In the genomic region with DNA sequence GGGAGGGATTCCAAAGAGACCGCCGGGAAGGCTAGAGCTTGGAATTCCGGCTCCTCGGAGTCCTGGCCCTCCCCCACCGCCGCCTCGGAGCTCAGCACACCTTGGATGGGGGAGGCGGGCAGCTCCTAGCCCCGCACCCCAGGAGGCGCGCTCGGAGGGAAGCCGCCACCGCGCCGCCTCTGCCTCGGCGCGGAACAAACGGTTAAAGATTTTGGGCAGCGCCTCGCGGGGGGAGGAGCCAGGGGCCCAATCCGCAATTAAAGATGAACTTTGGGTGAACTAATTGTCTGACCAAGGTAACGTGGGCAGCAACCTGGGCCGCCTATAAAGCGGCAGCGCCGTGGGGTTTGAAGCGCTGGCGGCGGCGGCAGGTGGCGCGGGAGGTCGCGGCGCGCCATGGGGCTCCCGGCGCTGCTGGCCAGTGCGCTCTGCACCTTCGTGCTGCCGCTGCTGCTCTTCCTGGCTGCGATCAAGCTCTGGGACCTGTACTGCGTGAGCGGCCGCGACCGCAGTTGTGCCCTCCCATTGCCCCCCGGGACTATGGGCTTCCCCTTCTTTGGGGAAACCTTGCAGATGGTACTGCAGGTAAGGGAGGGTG, we compare ENCODE assay signal across 1 cellular context.
TF ChIP-seq lines count a peak whose summit lies in the region.

Gene CYP26A1, plus strand, starts transcription at position 355 of the 598 bp plus-strand sequence. Its CDS starts 42 bp downstream, at position 397.

TF ChIP-seq in HepG2, 621 proteins besides CTCF, POLR2A, EP300 and RAD21 (continues in another document):
- TF ChIP-seq ZFP90 (CRISPR knock-in tag; IDR thresholded peaks at IDR 0.05; ENCODE audit: borderline replicate concordance) (no peak), ZFP91 (CRISPR knock-in tag; IDR thresholded peaks at IDR 0.05; ENCODE audit: borderline replicate concordance) (peak; percentile 11; the same call in 1 of the 2 replicates), ZNF564 (CRISPR knock-in tag; IDR thresholded peaks at IDR 0.05) (0 out of 2 replicates have a peak, but pooled peaks have one; percentile 30), ZKSCAN5 (CRISPR knock-in tag; IDR thresholded peaks at IDR 0.05) (no peak), PHF5A (CRISPR knock-in tag; IDR thresholded peaks at IDR 0.05; ENCODE audit: low read depth, unreplicated experiment) (no peak), ZFP62 (CRISPR knock-in tag; IDR thresholded peaks at IDR 0.05) (no peak), ZNF761 (CRISPR knock-in tag; conservative IDR thresholded peaks at IDR 0.05) (0 out of 2 replicates have a peak, but pooled peaks have one; percentile 23), WIZ (CRISPR knock-in tag; IDR thresholded peaks at IDR 0.05) (no peak), LCORL (IDR thresholded peaks at IDR 0.05) (no peak), LCORL (CRISPR knock-in tag; IDR thresholded peaks at IDR 0.05) (no peak), SNAPC4 (CRISPR knock-in tag; IDR thresholded peaks at IDR 0.05) (no peak), EHMT2 (IDR thresholded peaks at IDR 0.05; ENCODE audit: borderline replicate concordance, low read depth, low read length) (no peak), ZNF563 (CRISPR knock-in tag; IDR thresholded peaks at IDR 0.05) (no peak), ZNF274 (CRISPR knock-in tag; IDR thresholded peaks at IDR 0.05) (no peak), SMARCE1 (IDR thresholded peaks at IDR 0.05; ENCODE audit: borderline replicate concordance) (no peak), PLRG1 (conservative IDR thresholded peaks at IDR 0.05) (no peak), ZBTB8A (CRISPR knock-in tag; IDR thresholded peaks at IDR 0.05; ENCODE audit: borderline replicate concordance, low read depth) (no peak), ZNF530 (CRISPR knock-in tag; IDR thresholded peaks at IDR 0.05; ENCODE audit: low read depth) (no peak), ZNF501 (CRISPR knock-in tag; IDR thresholded peaks at IDR 0.05) (no peak), CHD4 (IDR thresholded peaks at IDR 0.05; ENCODE audit: borderline replicate concordance, low read length) (no peak), UBTF (CRISPR knock-in tag; IDR thresholded peaks at IDR 0.05) (peak; percentile 24; the same call in 1 of the 2 replicates)
- TF ChIP-seq, protein P1, sequence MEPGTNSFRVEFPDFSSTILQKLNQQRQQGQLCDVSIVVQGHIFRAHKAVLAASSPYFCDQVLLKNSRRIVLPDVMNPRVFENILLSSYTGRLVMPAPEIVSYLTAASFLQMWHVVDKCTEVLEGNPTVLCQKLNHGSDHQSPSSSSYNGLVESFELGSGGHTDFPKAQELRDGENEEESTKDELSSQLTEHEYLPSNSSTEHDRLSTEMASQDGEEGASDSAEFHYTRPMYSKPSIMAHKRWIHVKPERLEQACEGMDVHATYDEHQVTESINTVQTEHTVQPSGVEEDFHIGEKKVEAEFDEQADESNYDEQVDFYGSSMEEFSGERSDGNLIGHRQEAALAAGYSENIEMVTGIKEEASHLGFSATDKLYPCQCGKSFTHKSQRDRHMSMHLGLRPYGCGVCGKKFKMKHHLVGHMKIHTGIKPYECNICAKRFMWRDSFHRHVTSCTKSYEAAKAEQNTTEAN (CRISPR knock-in tag; conservative IDR thresholded peaks at IDR 0.05): no peak
- TF ChIP-seq, protein P2, sequence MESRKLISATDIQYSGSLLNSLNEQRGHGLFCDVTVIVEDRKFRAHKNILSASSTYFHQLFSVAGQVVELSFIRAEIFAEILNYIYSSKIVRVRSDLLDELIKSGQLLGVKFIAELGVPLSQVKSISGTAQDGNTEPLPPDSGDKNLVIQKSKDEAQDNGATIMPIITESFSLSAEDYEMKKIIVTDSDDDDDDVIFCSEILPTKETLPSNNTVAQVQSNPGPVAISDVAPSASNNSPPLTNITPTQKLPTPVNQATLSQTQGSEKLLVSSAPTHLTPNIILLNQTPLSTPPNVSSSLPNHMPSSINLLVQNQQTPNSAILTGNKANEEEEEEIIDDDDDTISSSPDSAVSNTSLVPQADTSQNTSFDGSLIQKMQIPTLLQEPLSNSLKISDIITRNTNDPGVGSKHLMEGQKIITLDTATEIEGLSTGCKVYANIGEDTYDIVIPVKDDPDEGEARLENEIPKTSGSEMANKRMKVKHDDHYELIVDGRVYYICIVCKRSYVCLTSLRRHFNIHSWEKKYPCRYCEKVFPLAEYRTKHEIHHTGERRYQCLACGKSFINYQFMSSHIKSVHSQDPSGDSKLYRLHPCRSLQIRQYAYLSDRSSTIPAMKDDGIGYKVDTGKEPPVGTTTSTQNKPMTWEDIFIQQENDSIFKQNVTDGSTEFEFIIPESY (CRISPR knock-in tag; IDR thresholded peaks at IDR 0.05): no peak
- TF ChIP-seq, protein P3, sequence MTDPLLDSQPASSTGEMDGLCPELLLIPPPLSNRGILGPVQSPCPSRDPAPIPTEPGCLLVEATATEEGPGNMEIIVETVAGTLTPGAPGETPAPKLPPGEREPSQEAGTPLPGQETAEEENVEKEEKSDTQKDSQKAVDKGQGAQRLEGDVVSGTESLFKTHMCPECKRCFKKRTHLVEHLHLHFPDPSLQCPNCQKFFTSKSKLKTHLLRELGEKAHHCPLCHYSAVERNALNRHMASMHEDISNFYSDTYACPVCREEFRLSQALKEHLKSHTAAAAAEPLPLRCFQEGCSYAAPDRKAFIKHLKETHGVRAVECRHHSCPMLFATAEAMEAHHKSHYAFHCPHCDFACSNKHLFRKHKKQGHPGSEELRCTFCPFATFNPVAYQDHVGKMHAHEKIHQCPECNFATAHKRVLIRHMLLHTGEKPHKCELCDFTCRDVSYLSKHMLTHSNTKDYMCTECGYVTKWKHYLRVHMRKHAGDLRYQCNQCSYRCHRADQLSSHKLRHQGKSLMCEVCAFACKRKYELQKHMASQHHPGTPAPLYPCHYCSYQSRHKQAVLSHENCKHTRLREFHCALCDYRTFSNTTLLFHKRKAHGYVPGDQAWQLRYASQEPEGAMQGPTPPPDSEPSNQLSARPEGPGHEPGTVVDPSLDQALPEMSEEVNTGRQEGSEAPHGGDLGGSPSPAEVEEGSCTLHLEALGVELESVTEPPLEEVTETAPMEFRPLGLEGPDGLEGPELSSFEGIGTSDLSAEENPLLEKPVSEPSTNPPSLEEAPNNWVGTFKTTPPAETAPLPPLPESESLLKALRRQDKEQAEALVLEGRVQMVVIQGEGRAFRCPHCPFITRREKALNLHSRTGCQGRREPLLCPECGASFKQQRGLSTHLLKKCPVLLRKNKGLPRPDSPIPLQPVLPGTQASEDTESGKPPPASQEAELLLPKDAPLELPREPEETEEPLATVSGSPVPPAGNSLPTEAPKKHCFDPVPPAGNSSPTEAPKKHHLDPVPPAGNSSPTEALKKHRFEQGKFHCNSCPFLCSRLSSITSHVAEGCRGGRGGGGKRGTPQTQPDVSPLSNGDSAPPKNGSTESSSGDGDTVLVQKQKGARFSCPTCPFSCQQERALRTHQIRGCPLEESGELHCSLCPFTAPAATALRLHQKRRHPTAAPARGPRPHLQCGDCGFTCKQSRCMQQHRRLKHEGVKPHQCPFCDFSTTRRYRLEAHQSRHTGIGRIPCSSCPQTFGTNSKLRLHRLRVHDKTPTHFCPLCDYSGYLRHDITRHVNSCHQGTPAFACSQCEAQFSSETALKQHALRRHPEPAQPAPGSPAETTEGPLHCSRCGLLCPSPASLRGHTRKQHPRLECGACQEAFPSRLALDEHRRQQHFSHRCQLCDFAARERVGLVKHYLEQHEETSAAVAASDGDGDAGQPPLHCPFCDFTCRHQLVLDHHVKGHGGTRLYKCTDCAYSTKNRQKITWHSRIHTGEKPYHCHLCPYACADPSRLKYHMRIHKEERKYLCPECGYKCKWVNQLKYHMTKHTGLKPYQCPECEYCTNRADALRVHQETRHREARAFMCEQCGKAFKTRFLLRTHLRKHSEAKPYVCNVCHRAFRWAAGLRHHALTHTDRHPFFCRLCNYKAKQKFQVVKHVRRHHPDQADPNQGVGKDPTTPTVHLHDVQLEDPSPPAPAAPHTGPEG (CRISPR knock-in tag; IDR thresholded peaks at IDR 0.05): no peak
- TF ChIP-seq, protein P4, sequence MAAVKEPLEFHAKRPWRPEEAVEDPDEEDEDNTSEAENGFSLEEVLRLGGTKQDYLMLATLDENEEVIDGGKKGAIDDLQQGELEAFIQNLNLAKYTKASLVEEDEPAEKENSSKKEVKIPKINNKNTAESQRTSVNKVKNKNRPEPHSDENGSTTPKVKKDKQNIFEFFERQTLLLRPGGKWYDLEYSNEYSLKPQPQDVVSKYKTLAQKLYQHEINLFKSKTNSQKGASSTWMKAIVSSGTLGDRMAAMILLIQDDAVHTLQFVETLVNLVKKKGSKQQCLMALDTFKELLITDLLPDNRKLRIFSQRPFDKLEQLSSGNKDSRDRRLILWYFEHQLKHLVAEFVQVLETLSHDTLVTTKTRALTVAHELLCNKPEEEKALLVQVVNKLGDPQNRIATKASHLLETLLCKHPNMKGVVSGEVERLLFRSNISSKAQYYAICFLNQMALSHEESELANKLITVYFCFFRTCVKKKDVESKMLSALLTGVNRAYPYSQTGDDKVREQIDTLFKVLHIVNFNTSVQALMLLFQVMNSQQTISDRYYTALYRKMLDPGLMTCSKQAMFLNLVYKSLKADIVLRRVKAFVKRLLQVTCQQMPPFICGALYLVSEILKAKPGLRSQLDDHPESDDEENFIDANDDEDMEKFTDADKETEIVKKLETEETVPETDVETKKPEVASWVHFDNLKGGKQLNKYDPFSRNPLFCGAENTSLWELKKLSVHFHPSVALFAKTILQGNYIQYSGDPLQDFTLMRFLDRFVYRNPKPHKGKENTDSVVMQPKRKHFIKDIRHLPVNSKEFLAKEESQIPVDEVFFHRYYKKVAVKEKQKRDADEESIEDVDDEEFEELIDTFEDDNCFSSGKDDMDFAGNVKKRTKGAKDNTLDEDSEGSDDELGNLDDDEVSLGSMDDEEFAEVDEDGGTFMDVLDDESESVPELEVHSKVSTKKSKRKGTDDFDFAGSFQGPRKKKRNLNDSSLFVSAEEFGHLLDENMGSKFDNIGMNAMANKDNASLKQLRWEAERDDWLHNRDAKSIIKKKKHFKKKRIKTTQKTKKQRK (IDR thresholded peaks at IDR 0.05; ENCODE audit: low read length): no peak
- TF ChIP-seq, protein P5, sequence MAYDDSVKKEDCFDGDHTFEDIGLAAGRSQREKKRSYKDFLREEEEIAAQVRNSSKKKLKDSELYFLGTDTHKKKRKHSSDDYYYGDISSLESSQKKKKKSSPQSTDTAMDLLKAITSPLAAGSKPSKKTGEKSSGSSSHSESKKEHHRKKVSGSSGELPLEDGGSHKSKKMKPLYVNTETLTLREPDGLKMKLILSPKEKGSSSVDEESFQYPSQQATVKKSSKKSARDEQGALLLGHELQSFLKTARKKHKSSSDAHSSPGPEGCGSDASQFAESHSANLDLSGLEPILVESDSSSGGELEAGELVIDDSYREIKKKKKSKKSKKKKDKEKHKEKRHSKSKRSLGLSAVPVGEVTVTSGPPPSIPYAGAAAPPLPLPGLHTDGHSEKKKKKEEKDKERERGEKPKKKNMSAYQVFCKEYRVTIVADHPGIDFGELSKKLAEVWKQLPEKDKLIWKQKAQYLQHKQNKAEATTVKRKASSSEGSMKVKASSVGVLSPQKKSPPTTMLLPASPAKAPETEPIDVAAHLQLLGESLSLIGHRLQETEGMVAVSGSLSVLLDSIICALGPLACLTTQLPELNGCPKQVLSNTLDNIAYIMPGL (CRISPR knock-in tag; IDR thresholded peaks at IDR 0.05; ENCODE audit: borderline replicate concordance in 1 of 2, low read depth in 1 of 2): no peak
